In the genomic region with DNA sequence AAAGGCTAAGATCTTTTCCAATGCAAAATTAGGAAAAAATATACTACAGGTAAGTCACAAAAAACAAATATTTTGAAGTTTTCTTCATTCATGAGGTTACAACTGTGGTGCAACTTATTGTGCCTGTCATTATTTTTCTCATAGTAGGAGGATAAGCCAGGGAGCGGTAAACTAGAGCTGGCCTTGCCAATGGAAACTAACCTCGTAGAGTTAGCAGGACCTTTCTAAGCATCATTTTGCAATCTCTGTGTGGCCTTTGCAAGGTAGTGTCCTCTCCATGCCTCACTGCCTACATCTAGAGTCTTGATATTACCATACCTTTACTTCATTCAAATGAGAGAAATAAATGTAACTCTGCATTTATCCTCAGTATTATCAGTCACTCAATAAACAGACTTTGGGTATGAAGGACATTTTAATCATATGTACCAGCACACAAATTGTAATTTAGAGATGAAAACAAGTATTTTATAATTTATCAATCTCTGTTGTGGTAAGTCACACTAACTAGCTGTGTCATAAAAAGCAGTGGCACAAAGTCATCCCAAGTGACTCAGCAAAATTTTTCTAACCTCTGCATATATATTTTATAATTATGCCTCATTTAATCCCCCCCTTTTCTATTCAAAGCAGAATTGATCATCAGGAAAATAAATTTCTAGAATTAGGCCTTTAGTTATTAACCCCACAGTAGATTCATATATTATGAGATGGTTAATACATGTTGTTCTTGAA, we compare ENCODE assay signal across 2 cellular contexts.
TF ChIP-seq lines count a peak whose summit lies in the region.

No MANE protein-coding gene starts in this region.

TF ChIP-seq in HepG2, 621 proteins besides CTCF, POLR2A, EP300 and RAD21:
- peak; percentile 24 to 44; a peak in 1 of 4 replicates for TF ChIP-seq MAFK (conservative IDR thresholded peaks at IDR 0.05 in 1 of 2, IDR thresholded peaks at IDR 0.05 in 1 of 2; ENCODE audit: low read length in 2 of 2)
- peak; percentile 32; the same call in 1 of the 2 replicates for TF ChIP-seq MAFF (IDR thresholded peaks at IDR 0.05; ENCODE audit: low read depth, low read length)
- peak; percentile 93 for TF ChIP-seq NFE2L2 (IDR thresholded peaks at IDR 0.05; ENCODE audit: low read length)
- TF ChIP-seq ZNF343 (CRISPR knock-in tag; IDR thresholded peaks at IDR 0.05) = no peak
- no peak for TF ChIP-seq TSC22D2 (CRISPR knock-in tag; IDR thresholded peaks at IDR 0.05; ENCODE audit: borderline replicate concordance)

TF ChIP-seq in K562, 482 proteins besides CTCF, POLR2A, EP300 and RAD21:
- TF ChIP-seq SAFB (IDR thresholded peaks at IDR 0.05; ENCODE audit: borderline replicate concordance, low read depth, low read length) = no peak
- TF ChIP-seq, protein P1, sequence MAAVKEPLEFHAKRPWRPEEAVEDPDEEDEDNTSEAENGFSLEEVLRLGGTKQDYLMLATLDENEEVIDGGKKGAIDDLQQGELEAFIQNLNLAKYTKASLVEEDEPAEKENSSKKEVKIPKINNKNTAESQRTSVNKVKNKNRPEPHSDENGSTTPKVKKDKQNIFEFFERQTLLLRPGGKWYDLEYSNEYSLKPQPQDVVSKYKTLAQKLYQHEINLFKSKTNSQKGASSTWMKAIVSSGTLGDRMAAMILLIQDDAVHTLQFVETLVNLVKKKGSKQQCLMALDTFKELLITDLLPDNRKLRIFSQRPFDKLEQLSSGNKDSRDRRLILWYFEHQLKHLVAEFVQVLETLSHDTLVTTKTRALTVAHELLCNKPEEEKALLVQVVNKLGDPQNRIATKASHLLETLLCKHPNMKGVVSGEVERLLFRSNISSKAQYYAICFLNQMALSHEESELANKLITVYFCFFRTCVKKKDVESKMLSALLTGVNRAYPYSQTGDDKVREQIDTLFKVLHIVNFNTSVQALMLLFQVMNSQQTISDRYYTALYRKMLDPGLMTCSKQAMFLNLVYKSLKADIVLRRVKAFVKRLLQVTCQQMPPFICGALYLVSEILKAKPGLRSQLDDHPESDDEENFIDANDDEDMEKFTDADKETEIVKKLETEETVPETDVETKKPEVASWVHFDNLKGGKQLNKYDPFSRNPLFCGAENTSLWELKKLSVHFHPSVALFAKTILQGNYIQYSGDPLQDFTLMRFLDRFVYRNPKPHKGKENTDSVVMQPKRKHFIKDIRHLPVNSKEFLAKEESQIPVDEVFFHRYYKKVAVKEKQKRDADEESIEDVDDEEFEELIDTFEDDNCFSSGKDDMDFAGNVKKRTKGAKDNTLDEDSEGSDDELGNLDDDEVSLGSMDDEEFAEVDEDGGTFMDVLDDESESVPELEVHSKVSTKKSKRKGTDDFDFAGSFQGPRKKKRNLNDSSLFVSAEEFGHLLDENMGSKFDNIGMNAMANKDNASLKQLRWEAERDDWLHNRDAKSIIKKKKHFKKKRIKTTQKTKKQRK (IDR thresholded peaks at IDR 0.05; ENCODE audit: borderline replicate concordance, low read depth, low read length) = no peak
- TF ChIP-seq TRIM25 (IDR thresholded peaks at IDR 0.05; ENCODE audit: borderline replicate concordance) = no peak
- TF ChIP-seq HDAC2 (IDR thresholded peaks at IDR 0.05) = no peak
- peak; percentile 38 for TF ChIP-seq MAFG (tag; conservative IDR thresholded peaks at IDR 0.05)
- peak; percentile 14; the same call in 1 of the 2 replicates for TF ChIP-seq NFE2L1 (tag; IDR thresholded peaks at IDR 0.05; ENCODE audit: borderline replicate concordance, low read depth)
- no peak for TF ChIP-seq ERF (CRISPR knock-in tag; IDR thresholded peaks at IDR 0.05)
- TF ChIP-seq ZNF740 (CRISPR knock-in tag; IDR thresholded peaks at IDR 0.05) = no peak
- no peak for TF ChIP-seq ZNF740 (tag; IDR thresholded peaks at IDR 0.05)
- TF ChIP-seq NFE2 (IDR thresholded peaks at IDR 0.05; ENCODE audit: low read depth) = peak; percentile 36; the same call in 1 of the 2 replicates
